Comparison of ENCODE assay signal across 23 cellular contexts in the genomic region with DNA sequence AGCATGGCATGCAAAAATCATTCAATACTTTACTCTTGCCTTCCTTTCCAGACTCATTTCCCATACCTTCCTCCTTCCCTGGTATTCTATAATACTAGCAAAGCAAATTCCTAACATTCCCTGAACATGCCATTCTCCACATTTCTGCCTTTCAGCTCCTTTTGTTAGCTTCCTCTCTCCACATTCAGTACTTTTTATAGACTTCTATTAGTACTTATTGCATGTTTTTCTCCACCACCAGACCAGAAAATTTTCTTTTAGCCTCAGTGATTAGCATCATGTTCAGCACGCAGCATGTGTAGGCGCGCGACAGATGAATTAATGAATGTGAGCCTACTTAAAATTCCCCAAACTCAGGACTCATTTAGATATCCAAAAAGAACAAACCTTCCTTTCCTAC.
DNase-seq lines count a peak whose midpoint lies in the region; ATAC-seq and TF ChIP-seq lines count a peak whose summit lies in the region.
"Had no signal": no experiment of that assay in that cellular context is flagged by ENCODE, and none has a peak within 500 bp of the region (broad histone marks: within the 10 kb centered on the region; RNA-seq: fewer than 3 reads in every experiment).

No MANE protein-coding gene starts in this region.

- H3K4me3 Mint-ChIP-seq in chondrocyte (ENCODE audit: unreplicated experiment) = no peak overlapping the region
- H3K4me3 Mint-ChIP-seq: CD4-positive, CD25-positive, alpha-beta regulatory T cell; naive B cell; T-helper 17 cell had no signal

- no peak overlapping the region for H3K4me3 ChIP-seq in H7 (ENCODE audit: insufficient read depth, low read depth, low read length)
- H3K4me3 ChIP-seq: lower lobe of right lung, PC-9, tibial artery had no signal

- H3K27me3 Mint-ChIP-seq in chondrocyte (ENCODE audit: low read depth) = peaks cover 2% of the 10 kb centered on the region
- H3K27me3 Mint-ChIP-seq: CD4-positive, CD25-positive, alpha-beta regulatory T cell; T-helper 17 cell had no signal

- peaks cover 5% of the 10 kb centered on the region for H3K9me3 Mint-ChIP-seq in chondrocyte (ENCODE audit: low read depth)

- no peak for ATAC-seq in HG03097 (IDR thresholded peaks at IDR 0.05; ENCODE audit: low FRiP score, unreplicated experiment)
- ATAC-seq: lower lobe of right lung; stimulated activated naive CD8-positive, alpha-beta T cell treated with anti-CD3 and anti-CD28 coated beads, Interleukin-15, Interleukin-2, amounts not matched to agents 100 U/mL and 50 U/mL, for 24 hours; T-helper 17 cell had no signal

- DNase-seq in H7 (peak; percentile 17), chondrocyte (ENCODE audit: low spot score) (no peak), iPS-NIHi7 (ENCODE audit: extremely low spot score) (peak; percentile 32), putamen (ENCODE audit: low spot score) (peak; percentile 56), GM03348 (ENCODE audit: low spot score) (no peak)
- DNase-seq in activated CD4-positive, CD25-positive, alpha-beta regulatory T cell treated with anti-CD3 and anti-CD28 coated beads, Interleukin-2, amount 50 U/mL, for 72 hours = no peak
- DNase-seq in activated CD4-positive, alpha-beta T cell treated with anti-CD3 and anti-CD28 coated beads for 1 hour = no peak
- DNase-seq: activated CD4-positive, alpha-beta T cell treated with anti-CD3 and anti-CD28 coated beads, Interleukin-2, amount 50 U/mL, for 48 hours; activated T-cell treated with anti-CD3 and anti-CD28 coated beads for 4 hours; amniotic stem cell; CD4-positive, CD25-positive, alpha-beta regulatory T cell; lower lobe of right lung; naive B cell; NCI-H187; NCI-H226; NCI-H82; PC-9; SIG-M5; stimulated activated naive CD8-positive, alpha-beta T cell treated with anti-CD3 and anti-CD28 coated beads, Interleukin-15, Interleukin-2, amounts not matched to agents 100 U/mL and 50 U/mL, for 24 hours; T-helper 17 cell; tibial artery; WERI-Rb-1 had no signal

- no peaks in the 10 kb centered on the region for H3K36me3 ChIP-seq in H7 (replicated peaks; ENCODE audit: control insufficient read depth, insufficient read depth, low read length)
- H3K36me3 ChIP-seq: lower lobe of right lung, tibial artery, WERI-Rb-1 had no signal

- no peaks in the 10 kb centered on the region for H3K27me3 ChIP-seq in H7 (ENCODE audit: control insufficient read depth, insufficient read depth, low read length)
- H3K27me3 ChIP-seq: tibial artery had no signal

- TF ChIP-seq CTCF in chondrocyte (IDR thresholded peaks at IDR 0.05) = no peak

- peak overlapping the region; percentile 1 for H3K27ac Mint-ChIP-seq in chondrocyte (ENCODE audit: unreplicated experiment)
- H3K27ac Mint-ChIP-seq: CD4-positive, CD25-positive, alpha-beta regulatory T cell; naive B cell; T-helper 17 cell had no signal

- H3K36me3 Mint-ChIP-seq in chondrocyte (ENCODE audit: low read depth) = no peaks in the 10 kb centered on the region
- H3K36me3 Mint-ChIP-seq: CD4-positive, CD25-positive, alpha-beta regulatory T cell; naive B cell had no signal

- peaks cover 13% of the 10 kb centered on the region for H3K4me1 Mint-ChIP-seq in chondrocyte (ENCODE audit: low read depth)
- H3K4me1 Mint-ChIP-seq: CD4-positive, CD25-positive, alpha-beta regulatory T cell; naive B cell; T-helper 17 cell had no signal

Comparison
In these comparisons a context has a peak if more than half of its experiments do, and no peak if none do; other contexts are left out.
1. DNase-seq: peak in H7 (single experiment), iPS-NIHi7 (single experiment) and putamen (single experiment); none in chondrocyte (single experiment), activated CD4-positive, CD25-positive, alpha-beta regulatory T cell treated with anti-CD3 and anti-CD28 coated beads, Interleukin-2, amount 50 U/mL, for 72 hours (single experiment), activated CD4-positive, alpha-beta T cell treated with anti-CD3 and anti-CD28 coated beads for 1 hour (single experiment) and GM03348 (single experiment).